In genomic region chr7:90238583-90238982, GRCh38 we compare ENCODE assay signal across 18 cellular contexts.
"Had no signal": no experiment of that assay in that cellular context is flagged by ENCODE, and none has a peak within 500 bp of the region (broad histone marks: within the 10 kb centered on the region; RNA-seq: fewer than 3 reads in every experiment).

No MANE protein-coding gene starts in this region.

- H3K4me3 Mint-ChIP-seq: activated CD4-positive, alpha-beta T cell treated with anti-CD3 and anti-CD28 coated beads, Interleukin-2, amount 10 ng/mL, durations not matched to agents 24 days and 14 days; activated CD8-positive, alpha-beta T cell treated with anti-CD3 and anti-CD28 coated beads, Interleukin-2, amount 10 ng/mL, durations not matched to agents 7 days and 5 days; activated naive CD8-positive, alpha-beta T cell treated with anti-CD3 and anti-CD28 coated beads for 36 hours; brain; neural crest cell; stimulated activated effector memory CD8-positive, alpha-beta T cell treated with anti-CD3 and anti-CD28 coated beads, Interleukin-12 subunit alpha, Interleukin-12 subunit beta, amount 100 ng/mL, for 72 hours had no signal

- H3K4me1 ChIP-seq: colonic mucosa, sigmoid colon, thyroid gland, uterus had no signal

- H3K27ac ChIP-seq: colonic mucosa, ovary, sigmoid colon, thyroid gland, uterus had no signal

- H3K4me3 ChIP-seq: colonic mucosa, ovary, sigmoid colon, thyroid gland, uterus had no signal

- H3K27me3 ChIP-seq: colonic mucosa, ovary, sigmoid colon, thyroid gland, uterus had no signal

- H3K9me3 Mint-ChIP-seq: activated CD4-positive, alpha-beta T cell treated with anti-CD3 and anti-CD28 coated beads, Interleukin-2, amount 10 ng/mL, durations not matched to agents 24 days and 14 days; activated naive CD8-positive, alpha-beta T cell treated with anti-CD3 and anti-CD28 coated beads for 36 hours; brain; neural crest cell; stimulated activated effector memory CD8-positive, alpha-beta T cell treated with anti-CD3 and anti-CD28 coated beads, Interleukin-12 subunit alpha, Interleukin-12 subunit beta, amount 100 ng/mL, for 72 hours had no signal

- H3K4me1 Mint-ChIP-seq: activated naive CD8-positive, alpha-beta T cell treated with anti-CD3 and anti-CD28 coated beads for 36 hours; stimulated activated effector memory CD8-positive, alpha-beta T cell treated with anti-CD3 and anti-CD28 coated beads, Interleukin-12 subunit alpha, Interleukin-12 subunit beta, amount 100 ng/mL, for 72 hours had no signal

- H3K36me3 ChIP-seq: colonic mucosa, ovary, thyroid gland, uterus had no signal

- H3K27ac Mint-ChIP-seq: activated CD4-positive, alpha-beta T cell treated with anti-CD3 and anti-CD28 coated beads, Interleukin-2, amount 10 ng/mL, durations not matched to agents 24 days and 14 days; activated CD8-positive, alpha-beta T cell treated with anti-CD3 and anti-CD28 coated beads, Interleukin-2, amount 10 ng/mL, durations not matched to agents 7 days and 5 days; activated naive CD8-positive, alpha-beta T cell treated with anti-CD3 and anti-CD28 coated beads for 36 hours; brain; stimulated activated effector memory CD8-positive, alpha-beta T cell treated with anti-CD3 and anti-CD28 coated beads, Interleukin-12 subunit alpha, Interleukin-12 subunit beta, amount 100 ng/mL, for 72 hours had no signal

- ATAC-seq: activated CD8-positive, alpha-beta T cell treated with anti-CD3 and anti-CD28 coated beads, Interleukin-2, amount 10 ng/mL, durations not matched to agents 7 days and 5 days; esophagus mucosa; stimulated activated effector memory CD8-positive, alpha-beta T cell treated with anti-CD3 and anti-CD28 coated beads, Interleukin-12 subunit alpha, Interleukin-12 subunit beta, amount 100 ng/mL, for 72 hours had no signal

- H3K9me3 ChIP-seq: colonic mucosa, ovary, sigmoid colon, thyroid gland, uterus had no signal

- DNase-seq: activated CD4-positive, alpha-beta T cell treated with anti-CD3 and anti-CD28 coated beads, Interleukin-2, amount 10 ng/mL, durations not matched to agents 24 days and 14 days; activated CD4-positive, CD25-positive, alpha-beta regulatory T cell; activated CD8-positive, alpha-beta memory T cell treated with anti-CD3 and anti-CD28 coated beads, Interleukin-2, amount 50 U/mL, for 4 hours; activated CD8-positive, alpha-beta T cell treated with anti-CD3 and anti-CD28 coated beads, Interleukin-2, amount 10 ng/mL, durations not matched to agents 7 days and 5 days; activated naive CD8-positive, alpha-beta T cell treated with anti-CD3 and anti-CD28 coated beads for 36 hours; central memory CD4-positive, alpha-beta T cell; colonic mucosa; left colon; ovary; sigmoid colon; stimulated activated CD4-positive, alpha-beta T cell treated with anti-CD3 and anti-CD28 coated beads, Interleukin-1b, Interleukin-23, amount 100 ng/mL, for 48 hours; thyroid gland; uterus had no signal

- FAIRE-seq: islet of Langerhans had no signal

- H3K36me3 Mint-ChIP-seq: activated naive CD8-positive, alpha-beta T cell treated with anti-CD3 and anti-CD28 coated beads for 36 hours; brain; stimulated activated effector memory CD8-positive, alpha-beta T cell treated with anti-CD3 and anti-CD28 coated beads, Interleukin-12 subunit alpha, Interleukin-12 subunit beta, amount 100 ng/mL, for 72 hours had no signal
